ENCODE assay signal across 1 cellular context in genomic region chr13:27270594-27271520, GRCh38.
TF ChIP-seq lines count a peak whose summit lies in the region.

Gene RASL11A (plus strand): TSS chr13:27270830. CDS start chr13:27270945, 115 bp downstream.

TF ChIP-seq in WTC11, 78 proteins besides CTCF, POLR2A, EP300 and RAD21 (continued from another document and continues in another):
- TF ChIP-seq ZNF512 (CRISPR knock-in tag; IDR thresholded peaks at IDR 0.05; ENCODE audit: borderline replicate concordance), result no peak
- peak; percentile 90; the same call in 1 of the 2 replicates for TF ChIP-seq ZNF219 (CRISPR knock-in tag; IDR thresholded peaks at IDR 0.05; ENCODE audit: borderline replicate concordance)
- TF ChIP-seq CBFB (CRISPR knock-in tag; IDR thresholded peaks at IDR 0.05; ENCODE audit: low read depth), result no peak
- no peak for TF ChIP-seq JUN (CRISPR knock-in tag; IDR thresholded peaks at IDR 0.05)
- TF ChIP-seq OVOL2 (CRISPR knock-in tag; IDR thresholded peaks at IDR 0.05; ENCODE audit: borderline replicate concordance), result no peak
- no peak for TF ChIP-seq KAT7 (CRISPR knock-in tag; IDR thresholded peaks at IDR 0.05; ENCODE audit: borderline replicate concordance)
- TF ChIP-seq HMGA2 (CRISPR knock-in tag; IDR thresholded peaks at IDR 0.05), result no peak
- TF ChIP-seq PRRX2 (CRISPR knock-in tag; IDR thresholded peaks at IDR 0.05), result no peak
- no peak for TF ChIP-seq ZNF121 (CRISPR knock-in tag; IDR thresholded peaks at IDR 0.05)
- peak; percentile 72; the same call in 1 of the 2 replicates for TF ChIP-seq ARID4B (CRISPR knock-in tag; IDR thresholded peaks at IDR 0.05; ENCODE audit: borderline replicate concordance)
- peak; percentile 77; the same call in 1 of the 2 replicates for TF ChIP-seq FOXP1 (CRISPR knock-in tag; IDR thresholded peaks at IDR 0.05; ENCODE audit: borderline replicate concordance)
- no peak for TF ChIP-seq STAT6 (CRISPR knock-in tag; conservative IDR thresholded peaks at IDR 0.05; ENCODE audit: low read depth)
- TF ChIP-seq TEAD1 (CRISPR knock-in tag; IDR thresholded peaks at IDR 0.05), result peak; percentile 73; the same call in 1 of the 2 replicates
- TF ChIP-seq ETV6 (CRISPR knock-in tag; IDR thresholded peaks at IDR 0.05), result peak; percentile 87
- TF ChIP-seq ATF1 (CRISPR knock-in tag; IDR thresholded peaks at IDR 0.05), result no peak
- TF ChIP-seq ZNF263 (CRISPR knock-in tag; IDR thresholded peaks at IDR 0.05; ENCODE audit: low read depth), result no peak
- TF ChIP-seq ZNF232 (CRISPR knock-in tag; IDR thresholded peaks at IDR 0.05), result 0 out of 2 replicates have a peak, but pooled peaks have one; percentile 18
- TF ChIP-seq ZNF138 (CRISPR knock-in tag; conservative IDR thresholded peaks at IDR 0.05), result no peak; the same call in 1 of the 2 replicates
- TF ChIP-seq HMGXB4 (CRISPR knock-in tag; IDR thresholded peaks at IDR 0.05), result peak; percentile 99
- peak; percentile 62; the same call in 1 of the 2 replicates for TF ChIP-seq SMAD3 (CRISPR knock-in tag; IDR thresholded peaks at IDR 0.05; ENCODE audit: borderline replicate concordance)
- no peak for TF ChIP-seq GTF2I (CRISPR knock-in tag; conservative IDR thresholded peaks at IDR 0.05)
- peak; percentile 82; the same call in 1 of the 2 replicates for TF ChIP-seq FOXP4 (CRISPR knock-in tag; IDR thresholded peaks at IDR 0.05)
- TF ChIP-seq ERG (CRISPR knock-in tag; IDR thresholded peaks at IDR 0.05), result no peak
- TF ChIP-seq ZNF423 (CRISPR knock-in tag; IDR thresholded peaks at IDR 0.05), result peak; percentile 84
- no peak for TF ChIP-seq ZMAT4 (CRISPR knock-in tag; IDR thresholded peaks at IDR 0.05)
- no peak for TF ChIP-seq PREB (CRISPR knock-in tag; IDR thresholded peaks at IDR 0.05; ENCODE audit: borderline replicate concordance)
- TF ChIP-seq ZSCAN18 (CRISPR knock-in tag; IDR thresholded peaks at IDR 0.05), result no peak
- peak; percentile 44 for TF ChIP-seq GABPB1 (CRISPR knock-in tag; IDR thresholded peaks at IDR 0.05)
- TF ChIP-seq SP1 (CRISPR knock-in tag; conservative IDR thresholded peaks at IDR 0.05), result 0 out of 2 replicates have a peak, but pooled peaks have one; percentile 30
- peak; percentile 87 for TF ChIP-seq MAX (CRISPR knock-in tag; IDR thresholded peaks at IDR 0.05)
- no peak for TF ChIP-seq FOXK1 (CRISPR knock-in tag; IDR thresholded peaks at IDR 0.05)
- TF ChIP-seq MLX (CRISPR knock-in tag; IDR thresholded peaks at IDR 0.05), result no peak
- no peak for TF ChIP-seq ZNF532 (CRISPR knock-in tag; IDR thresholded peaks at IDR 0.05; ENCODE audit: borderline replicate concordance)
